ENCODE assay signal across 1 cellular context in genomic region chr1:93178418-93178817, GRCh38.
TF ChIP-seq lines count a peak whose summit lies in the region.

No MANE protein-coding gene starts in this region.

TF ChIP-seq in IMR-90, 13 proteins besides CTCF, POLR2A, EP300 and RAD21:
- no peak for TF ChIP-seq NFE2L2 (IDR thresholded peaks at IDR 0.05; ENCODE audit: low read depth, low read length)
- TF ChIP-seq MAZ (IDR thresholded peaks at IDR 0.05; ENCODE audit: borderline replicate concordance, low read depth, low read length) = 0 out of 2 replicates have a peak, but pooled peaks have one; percentile 16
- TF ChIP-seq, protein P1, sequence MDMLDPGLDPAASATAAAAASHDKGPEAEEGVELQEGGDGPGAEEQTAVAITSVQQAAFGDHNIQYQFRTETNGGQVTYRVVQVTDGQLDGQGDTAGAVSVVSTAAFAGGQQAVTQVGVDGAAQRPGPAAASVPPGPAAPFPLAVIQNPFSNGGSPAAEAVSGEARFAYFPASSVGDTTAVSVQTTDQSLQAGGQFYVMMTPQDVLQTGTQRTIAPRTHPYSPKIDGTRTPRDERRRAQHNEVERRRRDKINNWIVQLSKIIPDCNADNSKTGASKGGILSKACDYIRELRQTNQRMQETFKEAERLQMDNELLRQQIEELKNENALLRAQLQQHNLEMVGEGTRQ (IDR thresholded peaks at IDR 0.05; ENCODE audit: low read depth, low read length) = no peak
- TF ChIP-seq CHD1 (IDR thresholded peaks at IDR 0.05; ENCODE audit: low read depth, low read length) = no peak
- no peak for TF ChIP-seq SMC3 (IDR thresholded peaks at IDR 0.05; ENCODE audit: low read depth, low read length)
- TF ChIP-seq BHLHE40 (IDR thresholded peaks at IDR 0.05; ENCODE audit: low read depth, low read length) = peak; percentile 42; the same call in 1 of the 2 replicates
TF ChIP-seq in IMR-90: peak in this region for 2.
